Comparison of ENCODE assay signal across 3 cellular contexts in genomic region chr2:161488131-161488699, GRCh38.
"Had no signal": no experiment of that assay in that cellular context is flagged by ENCODE, and none has a peak within 500 bp of the region (broad histone marks: within the 10 kb centered on the region; RNA-seq: fewer than 3 reads in every experiment).

No MANE protein-coding gene starts in this region.

- DNase-seq: GDM1, GF-D8 had no signal

- H3K4me3 ChIP-seq: GM12878 had no signal
